13 cellular contexts compared by ENCODE assay signal in the genomic region with DNA sequence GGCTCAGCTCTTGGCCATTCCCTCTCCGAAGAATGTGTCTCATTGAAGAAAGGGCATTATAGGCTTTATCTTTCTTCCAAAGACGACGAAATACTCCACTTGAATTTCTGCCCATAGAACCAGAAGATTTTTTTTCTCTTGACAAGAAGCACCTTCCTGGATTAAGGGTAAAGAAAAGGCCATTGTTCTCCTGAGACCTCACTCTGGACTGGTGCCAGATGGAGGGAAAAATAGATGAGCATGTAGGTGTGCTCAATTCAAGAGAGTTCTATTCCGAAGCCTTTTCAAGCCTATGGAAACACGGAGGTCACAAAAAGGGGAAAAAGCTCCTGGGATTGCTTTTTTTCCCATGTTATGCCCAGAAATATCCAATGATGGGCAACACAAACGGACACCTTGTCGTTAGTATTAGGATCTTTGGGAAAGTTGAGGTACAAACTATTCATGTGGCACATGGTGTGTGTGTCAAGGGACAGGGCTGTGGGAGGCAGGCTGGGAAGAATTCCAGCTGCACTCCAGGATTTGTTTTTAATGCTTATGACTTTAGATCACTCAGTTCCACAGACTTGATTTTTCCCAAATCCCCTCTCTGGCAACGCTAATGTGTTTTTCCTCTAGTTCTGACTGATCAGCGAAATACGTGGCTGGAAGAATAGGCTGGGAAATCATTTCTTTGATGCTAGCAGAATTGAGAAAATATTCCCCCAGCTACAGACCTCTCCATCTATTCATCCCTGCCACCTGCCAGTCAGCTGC.
DNase-seq lines count a peak whose midpoint lies in the region; ATAC-seq and TF ChIP-seq lines count a peak whose summit lies in the region.
"Had no signal": no experiment of that assay in that cellular context is flagged by ENCODE, and none has a peak within 500 bp of the region (broad histone marks: within the 10 kb centered on the region; RNA-seq: fewer than 3 reads in every experiment).

No MANE protein-coding gene starts in this region.

- H3K36me3 ChIP-seq in mammary epithelial cell (ENCODE audit: insufficient read depth, low read length) (no peaks in the 10 kb centered on the region), MM.1S (replicated peaks; ENCODE audit: insufficient read depth, low read length) (no peaks in the 10 kb centered on the region)

- dilution Hi-C loops in mammary epithelial cell (cut with HindIII; ENCODE audit: low sequenced_read_pairs) = no loop called here

- H3K27ac Mint-ChIP-seq in osteocyte (ENCODE audit: unreplicated experiment) = peak overlapping the region; percentile 73
- H3K27ac Mint-ChIP-seq: naive thymus-derived CD8-positive, alpha-beta T cell had no signal

- H3K4me2 ChIP-seq in mammary epithelial cell (ENCODE audit: insufficient read depth, low read depth, low read length) = no peak overlapping the region
- H3K4me2 ChIP-seq in MM.1S (ENCODE audit: low read depth, low read length) = no peak overlapping the region

- CTCF ChIA-PET in mammary epithelial cell (lab: Charles Lee; ENCODE audit: low non-redundant PET) = interaction anchor here (0.8 kb wide), 1 partner anchor 74 kb away, joined by 3 read pairs; no protein-coding TSS in a partner anchor

- H3K79me2 ChIP-seq in mammary epithelial cell (ENCODE audit: insufficient read depth, low read length) (no peaks in the 10 kb centered on the region), MM.1S (ENCODE audit: low read length) (no peaks in the 10 kb centered on the region)

- H3K9me3 ChIP-seq in mammary epithelial cell (replicated peaks; ENCODE audit: insufficient read depth, low read length) (no peaks in the 10 kb centered on the region), MM.1S (replicated peaks; ENCODE audit: insufficient read depth, low read length) (no peaks in the 10 kb centered on the region)

- TF ChIP-seq CTCF in mammary epithelial cell (conservative IDR thresholded peaks at IDR 0.05 in 1 of 2, IDR thresholded peaks at IDR 0.05 in 1 of 2; ENCODE audit: extremely low read depth in 1 of 2, insufficient read depth in 1 of 2, low read depth in 1 of 2, low read length in 2 of 2) = no peak
- no peak for TF ChIP-seq CTCF in osteocyte (IDR thresholded peaks at IDR 0.05)
- TF ChIP-seq CTCF in MM.1S (IDR thresholded peaks at IDR 0.05; ENCODE audit: low read length) = no peak

- no TSS peak for BruUV-seq in mammary epithelial cell (replicated peaks; lab: Mats Ljungman, UMichigan)

- intact Hi-C loops in mammary epithelial cell (cut with micrococcal nuclease) = no loop called here

- no peak overlapping the region for H3K9ac ChIP-seq in mammary epithelial cell (ENCODE audit: insufficient read depth, low read length)
- no peak overlapping the region for H3K9ac ChIP-seq in MM.1S (ENCODE audit: low read length)

- no peaks in the 10 kb centered on the region for H3K9me2 ChIP-seq in MM.1S (replicated peaks; ENCODE audit: insufficient read depth, low read length)

- no peaks in the 10 kb centered on the region for H3K9me3 Mint-ChIP-seq in osteocyte (ENCODE audit: unreplicated experiment)

- H3K4me3 ChIP-seq in mammary epithelial cell (replicated peaks in 1 of 3; ENCODE audit: insufficient read depth in 1 of 3, low read depth in 2 of 3, low read length in 3 of 3) (no peak overlapping the region), MM.1S (ENCODE audit: low read length) (no peak overlapping the region)

- H3K27me3 ChIP-seq in mammary epithelial cell (ENCODE audit: insufficient read depth, low read length) = no peaks in the 10 kb centered on the region
- H3K27me3 ChIP-seq in MM.1S (replicated peaks; ENCODE audit: insufficient read depth, low read length) = no peaks in the 10 kb centered on the region

- peaks cover 23% of the 10 kb centered on the region for H3K4me1 ChIP-seq in mammary epithelial cell (ENCODE audit: insufficient read depth, low read length)
- H3K4me1 ChIP-seq in MM.1S (ENCODE audit: low read length) = no peaks in the 10 kb centered on the region

- H3F3A ChIP-seq in MM.1S (ENCODE audit: insufficient read depth, low read length) = no peaks in the 10 kb centered on the region

- in situ Hi-C loops in mammary epithelial cell (cut with MboI; ENCODE audit: low sequenced_read_pairs in 2 of 2) = no loop called here

- H3K4me3 Mint-ChIP-seq in osteocyte (ENCODE audit: unreplicated experiment) = no peak overlapping the region
- H3K4me3 Mint-ChIP-seq: naive thymus-derived CD8-positive, alpha-beta T cell had no signal

- no peak for ATAC-seq in GM21717 (IDR thresholded peaks at IDR 0.05; ENCODE audit: unreplicated experiment)
- ATAC-seq: naive thymus-derived CD8-positive, alpha-beta T cell; PC-3 had no signal

- no peak overlapping the region for H3K27ac ChIP-seq in mammary epithelial cell (ENCODE audit: insufficient read depth, low read depth, low read length)
- no peak overlapping the region for H3K27ac ChIP-seq in MM.1S (ENCODE audit: low read length)
- H3K27ac ChIP-seq: C4-2B had no signal

- no peaks in the 10 kb centered on the region for H3K27me3 Mint-ChIP-seq in osteocyte (ENCODE audit: unreplicated experiment)
- H3K27me3 Mint-ChIP-seq: naive thymus-derived CD8-positive, alpha-beta T cell had no signal

- H3K4me1 Mint-ChIP-seq in osteocyte (ENCODE audit: unreplicated experiment) = peaks cover 21% of the 10 kb centered on the region

- 10% methylated on average over 10 of the region's 10 CpGs for WGBS in mammary epithelial cell (ENCODE audit: low coverage, missing lambda C conversion rate)

- H2AFZ ChIP-seq in mammary epithelial cell (ENCODE audit: low read depth, low read length) (peak overlapping the region; percentile 6), MM.1S (ENCODE audit: low read length) (no peak overlapping the region)

- peaks cover 7% of the 10 kb centered on the region for H3K36me3 Mint-ChIP-seq in osteocyte (ENCODE audit: unreplicated experiment)

- H4K20me1 ChIP-seq in mammary epithelial cell (ENCODE audit: insufficient read depth, low read length) = no peaks in the 10 kb centered on the region
- no peaks in the 10 kb centered on the region for H4K20me1 ChIP-seq in MM.1S (ENCODE audit: insufficient read depth, low read length)

- DNase-seq in DMS53 (lab: John Stamatoyannopoulos, UW) (peak; percentile 81), NCI-H2029 treated with DMSO at 0.1 percent for 48 hours (lab: John Stamatoyannopoulos, UW) (peak; percentile 83), mammary epithelial cell (peak; percentile 50), osteocyte (ENCODE audit: extremely low spot score, unreplicated experiment) (no peak), islet precursor cell (no peak), MM.1S (no peak), medulla oblongata (ENCODE audit: extremely low spot score) (no peak)
- DNase-seq: effector CD4-positive, alpha-beta T cell; naive thymus-derived CD8-positive, alpha-beta T cell; PC-3; stimulated activated CD4-positive, alpha-beta T cell treated with anti-CD3 and anti-CD28 coated beads, Interleukin-4, amount 100 ng/mL, for 1 hour had no signal

Comparison
In these comparisons a context has a peak if more than half of its experiments do, and no peak if none do; other contexts are left out.
1. DNase-seq: peak in DMS53 (single experiment), NCI-H2029 treated with DMSO at 0.1 percent for 48 hours (single experiment) and mammary epithelial cell (single experiment); none in osteocyte (single experiment), islet precursor cell (single experiment), MM.1S (single experiment) and medulla oblongata (single experiment).